1 cellular context compared by ENCODE assay signal in the genomic region with DNA sequence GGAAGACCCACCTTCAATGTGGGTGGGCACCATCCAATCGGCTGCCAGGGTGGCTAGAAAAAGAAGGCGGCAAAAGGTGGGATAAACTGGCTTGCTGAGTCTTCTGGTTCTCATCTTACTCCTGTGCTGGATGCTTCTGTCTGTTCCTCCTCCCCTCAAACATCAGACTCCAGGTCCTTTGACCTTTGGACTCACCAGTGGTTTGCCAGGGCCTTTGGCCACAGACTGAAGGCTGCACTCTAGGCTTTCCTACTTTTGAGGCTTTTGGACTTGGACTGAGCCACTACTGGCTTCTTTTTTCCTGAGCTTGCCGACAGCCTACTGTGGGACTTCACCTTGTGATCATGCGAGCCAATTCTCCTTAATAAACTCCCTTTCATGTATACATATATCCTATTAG.
TF ChIP-seq lines count a peak whose summit lies in the region.

No MANE protein-coding gene starts in this region.

TF ChIP-seq in HepG2, 621 proteins besides CTCF, POLR2A, EP300 and RAD21 (continued from another document):
- TF ChIP-seq ZFP36 (IDR thresholded peaks at IDR 0.05; ENCODE audit: borderline replicate concordance, low read depth, low read length, partially characterized antibody) = peak; percentile 40
- TF ChIP-seq, protein P1, sequence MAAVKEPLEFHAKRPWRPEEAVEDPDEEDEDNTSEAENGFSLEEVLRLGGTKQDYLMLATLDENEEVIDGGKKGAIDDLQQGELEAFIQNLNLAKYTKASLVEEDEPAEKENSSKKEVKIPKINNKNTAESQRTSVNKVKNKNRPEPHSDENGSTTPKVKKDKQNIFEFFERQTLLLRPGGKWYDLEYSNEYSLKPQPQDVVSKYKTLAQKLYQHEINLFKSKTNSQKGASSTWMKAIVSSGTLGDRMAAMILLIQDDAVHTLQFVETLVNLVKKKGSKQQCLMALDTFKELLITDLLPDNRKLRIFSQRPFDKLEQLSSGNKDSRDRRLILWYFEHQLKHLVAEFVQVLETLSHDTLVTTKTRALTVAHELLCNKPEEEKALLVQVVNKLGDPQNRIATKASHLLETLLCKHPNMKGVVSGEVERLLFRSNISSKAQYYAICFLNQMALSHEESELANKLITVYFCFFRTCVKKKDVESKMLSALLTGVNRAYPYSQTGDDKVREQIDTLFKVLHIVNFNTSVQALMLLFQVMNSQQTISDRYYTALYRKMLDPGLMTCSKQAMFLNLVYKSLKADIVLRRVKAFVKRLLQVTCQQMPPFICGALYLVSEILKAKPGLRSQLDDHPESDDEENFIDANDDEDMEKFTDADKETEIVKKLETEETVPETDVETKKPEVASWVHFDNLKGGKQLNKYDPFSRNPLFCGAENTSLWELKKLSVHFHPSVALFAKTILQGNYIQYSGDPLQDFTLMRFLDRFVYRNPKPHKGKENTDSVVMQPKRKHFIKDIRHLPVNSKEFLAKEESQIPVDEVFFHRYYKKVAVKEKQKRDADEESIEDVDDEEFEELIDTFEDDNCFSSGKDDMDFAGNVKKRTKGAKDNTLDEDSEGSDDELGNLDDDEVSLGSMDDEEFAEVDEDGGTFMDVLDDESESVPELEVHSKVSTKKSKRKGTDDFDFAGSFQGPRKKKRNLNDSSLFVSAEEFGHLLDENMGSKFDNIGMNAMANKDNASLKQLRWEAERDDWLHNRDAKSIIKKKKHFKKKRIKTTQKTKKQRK (IDR thresholded peaks at IDR 0.05; ENCODE audit: low read length) = no peak
- TF ChIP-seq SMAD3 (CRISPR knock-in tag; IDR thresholded peaks at IDR 0.05) = no peak
- TF ChIP-seq ZNF567 (CRISPR knock-in tag; IDR thresholded peaks at IDR 0.05; ENCODE audit: borderline replicate concordance) = no peak
- TF ChIP-seq ATM (IDR thresholded peaks at IDR 0.05; ENCODE audit: borderline replicate concordance) = no peak
- no peak for TF ChIP-seq KDM4B (CRISPR knock-in tag; IDR thresholded peaks at IDR 0.05)
- 0 out of 2 replicates have a peak, but pooled peaks have one; percentile 18 for TF ChIP-seq ZMYM4 (CRISPR knock-in tag; IDR thresholded peaks at IDR 0.05)
- no peak for TF ChIP-seq ZNF33A (CRISPR knock-in tag; IDR thresholded peaks at IDR 0.05; ENCODE audit: borderline replicate concordance)
- no peak for TF ChIP-seq FOXK1 (CRISPR knock-in tag; IDR thresholded peaks at IDR 0.05; ENCODE audit: borderline replicate concordance, low read depth)
- TF ChIP-seq BCL6 (CRISPR knock-in tag; IDR thresholded peaks at IDR 0.05) = peak; percentile 54; the same call in 1 of the 2 replicates
- peak; percentile 75 for TF ChIP-seq HNF4G (IDR thresholded peaks at IDR 0.05; ENCODE audit: borderline replicate concordance, low read depth, low read length)
- TF ChIP-seq HNF4G (CRISPR knock-in tag; IDR thresholded peaks at IDR 0.05; ENCODE audit: borderline replicate concordance, low read depth) = no peak
- TF ChIP-seq, protein P2, sequence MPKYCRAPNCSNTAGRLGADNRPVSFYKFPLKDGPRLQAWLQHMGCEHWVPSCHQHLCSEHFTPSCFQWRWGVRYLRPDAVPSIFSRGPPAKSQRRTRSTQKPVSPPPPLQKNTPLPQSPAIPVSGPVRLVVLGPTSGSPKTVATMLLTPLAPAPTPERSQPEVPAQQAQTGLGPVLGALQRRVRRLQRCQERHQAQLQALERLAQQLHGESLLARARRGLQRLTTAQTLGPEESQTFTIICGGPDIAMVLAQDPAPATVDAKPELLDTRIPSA (CRISPR knock-in tag; IDR thresholded peaks at IDR 0.05; ENCODE audit: borderline replicate concordance) = no peak
- TF ChIP-seq RARA (CRISPR knock-in tag; IDR thresholded peaks at IDR 0.05) = no peak
- TF ChIP-seq, protein P3, sequence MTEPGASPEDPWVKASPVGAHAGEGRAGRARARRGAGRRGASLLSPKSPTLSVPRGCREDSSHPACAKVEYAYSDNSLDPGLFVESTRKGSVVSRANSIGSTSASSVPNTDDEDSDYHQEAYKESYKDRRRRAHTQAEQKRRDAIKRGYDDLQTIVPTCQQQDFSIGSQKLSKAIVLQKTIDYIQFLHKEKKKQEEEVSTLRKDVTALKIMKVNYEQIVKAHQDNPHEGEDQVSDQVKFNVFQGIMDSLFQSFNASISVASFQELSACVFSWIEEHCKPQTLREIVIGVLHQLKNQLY (CRISPR knock-in tag; IDR thresholded peaks at IDR 0.05) = no peak
- no peak for TF ChIP-seq HNRNPLL (IDR thresholded peaks at IDR 0.05; ENCODE audit: low read depth, low read length, poor library complexity, severe bottlenecking)
- TF ChIP-seq, protein P4, sequence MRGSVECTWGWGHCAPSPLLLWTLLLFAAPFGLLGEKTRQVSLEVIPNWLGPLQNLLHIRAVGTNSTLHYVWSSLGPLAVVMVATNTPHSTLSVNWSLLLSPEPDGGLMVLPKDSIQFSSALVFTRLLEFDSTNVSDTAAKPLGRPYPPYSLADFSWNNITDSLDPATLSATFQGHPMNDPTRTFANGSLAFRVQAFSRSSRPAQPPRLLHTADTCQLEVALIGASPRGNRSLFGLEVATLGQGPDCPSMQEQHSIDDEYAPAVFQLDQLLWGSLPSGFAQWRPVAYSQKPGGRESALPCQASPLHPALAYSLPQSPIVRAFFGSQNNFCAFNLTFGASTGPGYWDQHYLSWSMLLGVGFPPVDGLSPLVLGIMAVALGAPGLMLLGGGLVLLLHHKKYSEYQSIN (CRISPR knock-in tag; IDR thresholded peaks at IDR 0.05; ENCODE audit: borderline replicate concordance) = no peak
- TF ChIP-seq HNF4A (CRISPR knock-in tag; IDR thresholded peaks at IDR 0.05) = peak; percentile 91
- no peak for TF ChIP-seq NFATC3 (CRISPR knock-in tag; IDR thresholded peaks at IDR 0.05)
- no peak for TF ChIP-seq PRMT3 (CRISPR knock-in tag; IDR thresholded peaks at IDR 0.05; ENCODE audit: borderline replicate concordance, low read depth)
- no peak for TF ChIP-seq ZNF317 (CRISPR knock-in tag; IDR thresholded peaks at IDR 0.05)
- TF ChIP-seq YEATS4 (CRISPR knock-in tag; IDR thresholded peaks at IDR 0.05; ENCODE audit: borderline replicate concordance) = no peak
- TF ChIP-seq ZNF629 (CRISPR knock-in tag; conservative IDR thresholded peaks at IDR 0.05) = no peak
- no peak for TF ChIP-seq ZFP82 (CRISPR knock-in tag; IDR thresholded peaks at IDR 0.05; ENCODE audit: borderline replicate concordance)
- peak; percentile 73; the same call in 1 of the 2 replicates for TF ChIP-seq ZNF644 (CRISPR knock-in tag; IDR thresholded peaks at IDR 0.05; ENCODE audit: low read depth)
